ENCODE assay signal across 24 cellular contexts in the genomic region with DNA sequence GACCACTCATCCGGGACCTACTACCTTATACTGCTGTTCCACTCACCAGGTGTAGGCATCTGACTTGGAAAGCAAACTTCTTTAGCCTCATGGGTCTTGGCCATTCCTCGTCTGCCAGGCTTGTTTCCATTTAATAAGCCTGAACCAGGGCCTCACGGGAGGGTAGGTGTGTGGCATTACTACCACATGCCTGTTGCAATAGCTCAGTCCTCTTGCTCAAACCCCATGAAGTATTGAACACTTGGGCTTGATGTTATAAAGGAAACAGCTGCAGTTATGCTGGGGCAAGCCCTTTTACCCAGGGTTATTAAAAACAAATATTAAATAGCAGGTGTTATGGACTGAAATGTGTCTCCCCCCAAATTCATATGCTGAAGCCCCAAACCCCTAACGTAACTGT.
"Had no signal": no experiment of that assay in that cellular context is flagged by ENCODE, and none has a peak within 500 bp of the region (broad histone marks: within the 10 kb centered on the region; RNA-seq: fewer than 3 reads in every experiment).

No MANE protein-coding gene starts in this region.

- H3K27ac Mint-ChIP-seq: mesothelial cell of epicardium; natural killer cell; progenitor cell of endocrine pancreas; stimulated activated memory B cell treated with anti-CD40 and anti-IgM and Interleukin-4, amounts not matched to agents 10 μg/mL and 1 μg/mL and 100 μg/mL, for 72 hours; type B pancreatic cell had no signal

- H3K4me1 ChIP-seq: left ventricle myocardium inferior, right atrium auricular region, uterus had no signal

- H3K4me3 Mint-ChIP-seq: mesothelial cell of epicardium; naive B cell; natural killer cell; stimulated activated memory B cell treated with anti-CD40 and anti-IgM and Interleukin-4, amounts not matched to agents 10 μg/mL and 1 μg/mL and 100 μg/mL, for 72 hours; stimulated activated naive CD8-positive, alpha-beta T cell treated with anti-CD3 and anti-CD28 coated beads, Interleukin-15, amount 100 ng/mL, for 72 hours; type B pancreatic cell had no signal

- H3K4me1 Mint-ChIP-seq: mesothelial cell of epicardium; naive B cell; natural killer cell; stimulated activated memory B cell treated with anti-CD40 and anti-IgM and Interleukin-4, amounts not matched to agents 10 μg/mL and 1 μg/mL and 100 μg/mL, for 72 hours had no signal

- H3K79me2 ChIP-seq: hepatocyte had no signal

- H3K27me3 ChIP-seq: hepatocyte, ovary, right atrium auricular region, tibial nerve, uterus had no signal

- H3K9me3 Mint-ChIP-seq: mesothelial cell of epicardium; naive B cell; natural killer cell; stimulated activated memory B cell treated with anti-CD40 and anti-IgM and Interleukin-4, amounts not matched to agents 10 μg/mL and 1 μg/mL and 100 μg/mL, for 72 hours; stimulated activated naive CD8-positive, alpha-beta T cell treated with anti-CD3 and anti-CD28 coated beads, Interleukin-15, amount 100 ng/mL, for 72 hours; type B pancreatic cell had no signal

- H3K27ac ChIP-seq: hepatocyte, left ventricle myocardium inferior, ovary, right atrium auricular region, tibial nerve, uterus had no signal

- ATAC-seq: natural killer cell; sciatic nerve; stimulated activated memory B cell treated with anti-CD40 and anti-IgM and Interleukin-4, amounts not matched to agents 10 μg/mL and 1 μg/mL and 100 μg/mL, for 72 hours; stimulated activated naive CD8-positive, alpha-beta T cell treated with anti-CD3 and anti-CD28 coated beads, Interleukin-15, amount 100 ng/mL, for 72 hours had no signal

- H3K4me3 ChIP-seq: hepatocyte, left ventricle myocardium inferior, lung, ovary, right atrium auricular region, smooth muscle cell, tibial nerve, uterus had no signal

- H3K27me3 Mint-ChIP-seq: naive B cell; progenitor cell of endocrine pancreas; stimulated activated memory B cell treated with anti-CD40 and anti-IgM and Interleukin-4, amounts not matched to agents 10 μg/mL and 1 μg/mL and 100 μg/mL, for 72 hours; stimulated activated naive CD8-positive, alpha-beta T cell treated with anti-CD3 and anti-CD28 coated beads, Interleukin-15, amount 100 ng/mL, for 72 hours; type B pancreatic cell had no signal

- DNase-seq: islet precursor cell; left ventricle myocardium inferior; mesendoderm; naive B cell; natural killer cell; ovary; stimulated activated CD4-positive, alpha-beta T cell treated with anti-CD3 and anti-CD28 coated beads, Interleukin-1b, Interleukin-23, amount 100 ng/mL, for 48 hours; stimulated activated CD4-positive, alpha-beta T cell treated with anti-CD3 and anti-CD28 coated beads, Interleukin-2, amount 100 ng/mL, for 48 hours; stimulated activated CD4-positive, alpha-beta T cell treated with anti-CD3 and anti-CD28 coated beads, Interleukin-4, amount 100 ng/mL, for 4 hours; stimulated activated CD8-positive, alpha-beta memory T cell treated with anti-CD3 and anti-CD28 coated beads, Interleukin-4, amount 100 ng/mL, for 48 hours; stimulated activated naive CD4-positive, alpha-beta T cell treated with Interleukin-2 at 50 U/mL for 16 hours; stimulated activated naive CD8-positive, alpha-beta T cell treated with anti-CD3 and anti-CD28 coated beads, Interleukin-15, amount 100 ng/mL, for 72 hours; substantia nigra; uterus had no signal

- H3K36me3 ChIP-seq: left ventricle myocardium inferior, ovary, right atrium auricular region, uterus had no signal

- H3K9me3 ChIP-seq: left ventricle myocardium inferior, ovary, right atrium auricular region, tibial nerve, uterus had no signal

- H3K4me2 ChIP-seq: hepatocyte, smooth muscle cell had no signal

- H2AFZ ChIP-seq: hepatocyte had no signal

- H3K36me3 Mint-ChIP-seq: mesothelial cell of epicardium; naive B cell; natural killer cell; stimulated activated memory B cell treated with anti-CD40 and anti-IgM and Interleukin-4, amounts not matched to agents 10 μg/mL and 1 μg/mL and 100 μg/mL, for 72 hours had no signal
